ENCODE assay signal across 16 cellular contexts in genomic region chr10:48697821-48698764, GRCh38. TPM values are rescaled to one million over a fixed set of nuclear protein-coding genes. Genes with fewer than 3 reads are reported as not detected.
DNase-seq lines count a peak whose midpoint lies in the region; ATAC-seq, FAIRE-seq and TF ChIP-seq lines count a peak whose summit lies in the region.
"Had no signal": no experiment of that assay in that cellular context is flagged by ENCODE, and none has a peak within 500 bp of the region (broad histone marks: within the 10 kb centered on the region; RNA-seq: fewer than 3 reads in every experiment).

No MANE protein-coding gene starts in this region.

- FAIRE-seq in GM12878 (lab: Jason Lieb, UNC) (no peak), GM19239 (lab: Jason Lieb, UNC) (no peak)
- FAIRE-seq: RCC 7860 had no signal

- peak; percentile 51; the same call in 1 of the 2 replicates for TF ChIP-seq RAD21 in GM12878 (IDR thresholded peaks at IDR 0.05; ENCODE audit: insufficient read depth, low read depth, low read length)

- no peak for TF ChIP-seq POLR2A in heart left ventricle (IDR thresholded peaks at IDR 0.05)
- no peak for TF ChIP-seq POLR2A in GM12878 (IDR thresholded peaks at IDR 0.05; ENCODE audit: low read depth, low read length)

- no peaks in the 10 kb centered on the region for H3K27me3 ChIP-seq in heart left ventricle
- H3K27me3 ChIP-seq in right atrium auricular region = no peaks in the 10 kb centered on the region
- no peaks in the 10 kb centered on the region for H3K27me3 ChIP-seq in GM12878 (replicated peaks in 1 of 2; ENCODE audit: control insufficient read depth in 2 of 2, insufficient read depth in 2 of 2, low read length in 1 of 2)

- peaks cover 0 to 11% (median 0%) of the 10 kb centered on the region in 12 donors for H3K4me1 ChIP-seq in heart left ventricle
- no peaks in the 10 kb centered on the region for H3K4me1 ChIP-seq in right atrium auricular region
- peaks cover 35% of the 10 kb centered on the region for H3K4me1 ChIP-seq in GM12878 (ENCODE audit: control insufficient read depth, insufficient read depth, low read length)

- in situ Hi-C loops in GM12878 (cut with MboI) = loop anchor here (5.0 kb wide), 1 partner anchor 36 kb away; no protein-coding TSS in a partner anchor

- peaks cover 87% of the 10 kb centered on the region for H3K79me2 ChIP-seq in GM12878 (ENCODE audit: control insufficient read depth, insufficient read depth, low read length)

- H3K27ac ChIP-seq in heart left ventricle (peak overlapping the region in 4 of 12 donors; percentile 29 to 55 (median 40)), right atrium auricular region (no peak overlapping the region), GM12878 (ENCODE audit: control insufficient read depth, insufficient read depth) (no peak overlapping the region)
- H3K27ac ChIP-seq: C4-2B had no signal

- SMC1A ChIA-PET in GM12878 (lab: Charles Lee; ENCODE audit: uncharacterized antibody, unreplicated experiment) = interaction anchor here (0.6 to 10.3 kb wide), 9 partner anchors 8 to 37 kb away, joined by 3 to 60 read pairs (median 6); no protein-coding TSS in a partner anchor

- no TSS peak for BruUV-seq in GM12878 (replicated peaks; lab: Mats Ljungman, UMichigan)

- H4K20me1 ChIP-seq in GM12878 (ENCODE audit: control insufficient read depth, insufficient read depth) = no peaks in the 10 kb centered on the region

- CTCF ChIA-PET in GM12878 (lab: Yijun Ruan, JAX) = interaction anchor here (0.6 to 19.6 kb wide), 6 partner anchors 10 to 87 kb away, joined by 3 to 221 read pairs (median 6); no protein-coding TSS in a partner anchor

- TF ChIP-seq CTCF in heart left ventricle (IDR thresholded peaks at IDR 0.05) (no peak), right atrium auricular region (IDR thresholded peaks at IDR 0.05) (no peak), GM12878 (IDR thresholded peaks at IDR 0.05 in 2 of 3, conservative IDR thresholded peaks at IDR 0.05 in 1 of 3; ENCODE audit: control insufficient read depth in 2 of 3, extremely low read depth in 1 of 3, insufficient read depth in 1 of 3, low read depth in 3 of 3, low read length in 3 of 3) (peak; percentile 24 to 30 (median 24); a peak in 3 of 6 replicates)

- no peak overlapping the region for H3K9ac ChIP-seq in GM12878 (ENCODE audit: control insufficient read depth, insufficient read depth, low read length)

- H3K9me3 ChIP-seq in heart left ventricle (no peaks in the 10 kb centered on the region), right atrium auricular region (no peaks in the 10 kb centered on the region), GM12878 (replicated peaks; ENCODE audit: control insufficient read depth, insufficient read depth, low read length) (no peaks in the 10 kb centered on the region)

- H3K4me3 ChIP-seq in heart left ventricle (no peak overlapping the region), right atrium auricular region (no peak overlapping the region), GM12878 (no peak overlapping the region)

- WGBS in heart left ventricle, 4 donors = 77 to 82% (median 77%) methylated on average over 16 to 19 of the region's 19 CpGs
- WGBS in GM12878 (ENCODE audit: insufficient coverage, insufficient replicate concordance, low lambda C conversion rate, missing lambda C conversion rate) = 76% methylated on average over 19 of the region's 19 CpGs

- H3K4me2 ChIP-seq in GM12878 (ENCODE audit: control insufficient read depth, insufficient read depth) = no peak overlapping the region

- intact Hi-C loops in heart left ventricle (cut with DNase I) = no loop called here
- intact Hi-C loops in GM12878 (cut with micrococcal nuclease; ENCODE audit: unreplicated experiment) = no loop called here

- no peak for TF ChIP-seq EP300 in GM12878 (IDR thresholded peaks at IDR 0.05; ENCODE audit: borderline replicate concordance in 1 of 2, control insufficient read depth in 1 of 2, low read depth in 2 of 2, low read length in 2 of 2)

- RAD21 ChIA-PET in GM12878 (lab: Charles Lee; ENCODE audit: unreplicated experiment) = interaction anchor here (1.3 to 2.0 kb wide), 3 partner anchors 9 to 37 kb away, joined by 5 to 8 read pairs (median 5); partner anchors contain the start of gene WDFY4

- ATAC-seq in heart left ventricle (peak; percentile 36 to 77 (median 46)), GM12878 (peak; percentile 19; the same call in 2 of the 3 replicates)

- no peaks in the 10 kb centered on the region for H3K36me3 ChIP-seq in heart left ventricle
- H3K36me3 ChIP-seq in right atrium auricular region = no peaks in the 10 kb centered on the region
- H3K36me3 ChIP-seq in GM12878 (ENCODE audit: control insufficient read depth in 2 of 2, insufficient read depth in 2 of 2, low read length in 1 of 2) = peaks cover 9 to 28% of the 10 kb centered on the region in 2 experiments

- DNase-seq in heart left ventricle (peak in 2 of 5 donors; percentile 29 to 45), right atrium auricular region (ENCODE audit: low spot score) (no peak), GM12878 (ENCODE audit: low read depth, low spot score) (no peak), middle frontal gyrus (ENCODE audit: extremely low spot score, low spot score) (peak; percentile 39), GM19239 (ENCODE audit: insufficient read length, low spot score) (no peak), NCI-H2171 (lab: John Stamatoyannopoulos, UW) (no peak), GF-D8 (lab: John Stamatoyannopoulos, UW) (no peak)
- DNase-seq in activated effector memory CD4-positive, alpha-beta T cell treated with anti-CD3 and anti-CD28 coated beads, Interleukin-2, amount 50 U/mL, for 16 hours = no peak
- DNase-seq: H7, NCI-H1105 treated with DMSO at 0.1 percent for 48 hours, NCI-H187, NCI-H774 had no signal

- POLR2A ChIA-PET in GM12878 (lab: Charles Lee) = interaction anchor here (1.2 kb wide), 1 partner anchor 9 kb away, joined by 4 read pairs; no protein-coding TSS in a partner anchor

- no peak overlapping the region for H2AFZ ChIP-seq in GM12878 (ENCODE audit: control insufficient read depth, low read depth, low read length)

TF ChIP-seq in GM12878, 131 proteins besides CTCF, POLR2A, EP300 and RAD21:
- peak; percentile 31; the same call in 1 of the 2 replicates for TF ChIP-seq SMC3 (IDR thresholded peaks at IDR 0.05; ENCODE audit: borderline replicate concordance, low read length)
- TF ChIP-seq ESRRA (IDR thresholded peaks at IDR 0.05; ENCODE audit: low read length) = no peak
TF ChIP-seq in GM12878: peak in this region for 1.

RNA-seq across cellular contexts. Expression of gene WDFY4, which starts 13.4 kb away (rescaled TPM):
- total RNA-seq in heart left ventricle = 10 to 100 TPM in 1 of 9 donors, 1 to 10 TPM in 5, under 1 TPM in 3; 0.56 to 19.8 (median 1.1) TPM
- under 1 TPM; 0.46 to 0.78 TPM for polyA plus RNA-seq in heart left ventricle
- 1 to 10 TPM in 1 of 2 donors, under 1 TPM in 1; 0.70 to 2.0 TPM for total RNA-seq in right atrium auricular region
- 484 and 561 TPM in 2 replicates for total RNA-seq in GM12878 (2013; cell fraction: nucleolus; rRNA removed)
- total RNA-seq in GM12878 (2014; rRNA removed) = 81.2 and 82.2 TPM in 2 replicates
- total RNA-seq in GM12878 (2014; rRNA removed; fragmentation: Illumina TruSeq; extraction: Trizol) = 36.3 and 38.1 TPM in 2 replicates
- 132 and 136 TPM in 2 replicates for total RNA-seq in GM12878 (2021)
- 16.4 TPM for polyA plus RNA-seq in GM12878 (2011; ENCODE audit: low read depth)
- polyA plus RNA-seq in GM12878 (2011; rRNA removed) = 24.4 and 58.0 TPM in 2 replicates
- 46.0 and 51.0 TPM in 2 replicates for polyA plus RNA-seq in GM12878 (2011; cell fraction: cytosol; rRNA removed)
- polyA plus RNA-seq in GM12878 (2011; cell fraction: nucleus; rRNA removed) = 214 and 216 TPM in 2 replicates
- polyA plus RNA-seq in GM12878 (2012) = 26.0 and 43.0 TPM in 2 replicates
- 34.4 and 49.4 TPM in 2 replicates for polyA plus RNA-seq in GM12878 (2014; fragmentation: Illumina TruSeq; extraction: Trizol)
- polyA plus RNA-seq in GM12878 (2014; fragmentation: Nextera tagmentation; extraction: Ambion mirVana) = 10 to 100 TPM; 13.5 to 13.9 TPM
- polyA plus RNA-seq in GM12878 (2014; rRNA removed) = 70.3 and 78.5 TPM in 2 replicates
- 10 to 100 TPM; 31.7 to 45.2 TPM for polyA plus RNA-seq in GM12878 (2016; fragmentation: Nextera tagmentation; extraction: Ambion mirVana)
- polyA minus RNA-seq in GM12878 (2011; rRNA and poly(A)+ RNA removed) = 149 and 180 TPM in 2 replicates
- polyA minus RNA-seq in GM12878 (2011; cell fraction: cytosol; rRNA and poly(A)+ RNA removed) = 57.9 and 65.2 TPM in 2 replicates
- polyA minus RNA-seq in GM12878 (2011; cell fraction: nucleus; rRNA and poly(A)+ RNA removed) = 153 and 224 TPM in 2 replicates
- total RNA-seq: A172, H7, NCI-H460 had no signal

Comparison
In these comparisons a context has a peak if more than half of its experiments do, and no peak if none do; other contexts are left out.
1. CTCF ChIP-seq: peak in GM12878 (3 of 3); none in heart left ventricle (0 of 12) and right atrium auricular region (0 of 2).